ENCODE assay signal across 8 cellular contexts in the genomic region with DNA sequence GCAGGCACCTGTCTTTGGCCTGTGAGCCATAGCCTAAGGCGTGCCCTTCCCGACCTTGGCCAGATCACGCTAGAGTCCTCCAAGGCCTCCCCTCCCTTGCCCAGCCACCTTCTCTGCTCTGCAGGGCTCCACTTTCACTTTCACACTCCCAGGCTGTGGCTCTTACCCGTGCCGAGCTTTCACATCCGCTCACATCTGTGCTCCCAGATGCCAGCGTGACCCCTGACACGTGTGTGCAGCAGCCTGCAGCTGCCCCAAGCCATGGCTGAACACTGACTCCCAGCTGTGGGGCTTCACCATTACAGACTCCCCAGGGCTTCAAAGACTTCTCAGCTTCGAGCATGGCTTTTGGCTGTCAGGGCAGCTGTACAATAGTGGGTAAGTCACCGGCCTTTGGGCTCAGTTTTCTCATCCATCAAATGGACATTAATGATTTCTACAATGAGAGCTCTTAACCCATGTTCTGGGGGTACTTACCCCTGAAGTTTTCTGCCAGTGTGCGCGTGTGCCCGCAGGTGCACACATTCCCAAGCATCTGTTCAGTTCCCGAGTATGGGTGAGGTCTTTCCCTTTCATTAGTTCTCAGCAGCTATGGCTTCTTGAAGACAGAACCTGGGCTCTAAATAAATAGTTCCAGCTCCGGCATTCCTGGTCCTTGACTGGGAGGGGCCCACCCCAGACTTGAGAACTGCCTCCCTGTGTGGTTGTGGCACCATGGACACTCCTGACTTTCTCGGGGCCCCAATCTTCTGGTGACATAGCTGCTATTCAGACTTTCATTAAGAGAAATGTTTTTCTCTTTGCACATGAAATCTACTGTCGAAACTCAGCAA.
DNase-seq lines count a peak whose midpoint lies in the region; ATAC-seq and TF ChIP-seq lines count a peak whose summit lies in the region.

No MANE protein-coding gene starts in this region.

- H3K27ac ChIP-seq in caudate nucleus (ENCODE audit: low read depth, low read length) = peak overlapping the region; percentile 82

- peak; percentile 36 for TF ChIP-seq CTCF in WI38 (IDR thresholded peaks at IDR 0.05; ENCODE audit: low read depth, low read length)

- DNase-seq in A172 (ENCODE audit: low spot score) (peak; percentile 71), caudate nucleus (lab: John Stamatoyannopoulos, UW) (peak in 55 of 61 donors; percentile 25 to 86 (median 62)), lung microvascular endothelial cell (ENCODE audit: low read depth in 2 of 2) (peak; percentile 90 to 91), NCI-H2107 treated with DMSO at 0.1 percent for 48 hours (lab: John Stamatoyannopoulos, UW; ENCODE audit: unreplicated experiment) (no peak)
- peak; percentile 68 to 75 for DNase-seq in stimulated activated CD8-positive, alpha-beta memory T cell treated with anti-CD3 and anti-CD28 coated beads, Interleukin-15, amount 100 ng/mL, for 48 hours (ENCODE audit: low read depth in 2 of 2)

- H3K4me3 ChIP-seq in WI38 (ENCODE audit: low read depth, low read length) = no peak overlapping the region

- ATAC-seq in GM18909 (IDR thresholded peaks at IDR 0.05; ENCODE audit: poor library complexity, unreplicated experiment) (peak; percentile 86), HG03175 (IDR thresholded peaks at IDR 0.05; ENCODE audit: unreplicated experiment) (peak; percentile 81)
